ENCODE assay signal across 27 cellular contexts in the genomic region with DNA sequence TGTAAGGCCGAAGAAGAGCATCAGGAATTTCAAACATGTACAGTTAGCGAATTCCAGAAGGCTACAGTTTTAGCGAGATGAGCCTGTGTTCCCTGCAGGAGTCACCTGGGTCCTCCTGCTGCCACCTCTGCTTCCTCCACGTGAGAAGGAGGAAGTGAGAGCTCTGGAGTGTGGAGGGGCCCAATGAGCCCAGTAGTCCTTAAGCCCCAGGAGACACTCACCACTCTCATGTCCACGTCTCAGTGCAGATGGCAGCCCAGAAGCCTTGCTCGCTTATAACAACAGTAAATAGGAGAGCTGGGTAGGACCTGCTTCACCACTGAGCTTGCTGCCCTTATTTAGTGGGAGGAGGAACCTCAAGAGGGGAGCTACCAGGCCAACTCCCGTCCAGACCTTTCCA. TPM values are rescaled to one million over a fixed set of nuclear protein-coding genes. Genes with fewer than 3 reads are reported as not detected.
A peak's percentile ranks its signal among the peaks of the same experiment; 100 is the strongest.
DNase-seq lines count a peak whose midpoint lies in the region; ATAC-seq, FAIRE-seq and TF ChIP-seq lines count a peak whose summit lies in the region.
"Had no signal": no experiment of that assay in that cellular context is flagged by ENCODE, and none has a peak within 500 bp of the region (broad histone marks: within the 10 kb centered on the region; RNA-seq: fewer than 3 reads in every experiment).

No MANE protein-coding gene starts in this region.

- H3K36me3 Mint-ChIP-seq in activated B cell treated with CpG ODN at 0.5 μM for 24 hours (ENCODE audit: low read depth) (no peaks in the 10 kb centered on the region), nephron (ENCODE audit: low read depth) (no peaks in the 10 kb centered on the region)
- H3K36me3 Mint-ChIP-seq: naive thymus-derived CD8-positive, alpha-beta T cell had no signal

- 0 out of 2 replicates have a peak overlapping the region, but pooled peaks have one; percentile 0 for H3K27ac ChIP-seq in BLaER1
- H3K27ac ChIP-seq: C4-2B, dorsolateral prefrontal cortex, gastroesophageal sphincter, pancreas, right atrium auricular region, uterus had no signal

- no peaks in the 10 kb centered on the region for H3K36me3 ChIP-seq in BLaER1
- H3K36me3 ChIP-seq: gastroesophageal sphincter, pancreas, right atrium auricular region, uterus had no signal

- peaks cover 31% of the 10 kb centered on the region for H3K4me1 ChIP-seq in BLaER1
- H3K4me1 ChIP-seq: gastroesophageal sphincter, pancreas, right atrium auricular region, uterus had no signal

- no peak for FAIRE-seq in GM12891 (lab: Jason Lieb, UNC)
- FAIRE-seq: pancreas had no signal

- CTCF ChIA-PET in activated B cell treated with CpG ODN at 0.5 μM for 24 hours (lab: Charles Lee) = no interaction called here

- H3K4me1 Mint-ChIP-seq in activated B cell treated with CpG ODN at 0.5 μM for 24 hours (peaks cover 12% of the 10 kb centered on the region), nephron (peaks cover 19% of the 10 kb centered on the region)

- POLR2A ChIA-PET in activated B cell treated with CpG ODN at 0.5 μM for 24 hours (lab: Charles Lee) = no interaction called here

- no peak overlapping the region for H3K4me3 ChIP-seq in BLaER1
- H3K4me3 ChIP-seq: dorsolateral prefrontal cortex, gastroesophageal sphincter, pancreas, right atrium auricular region, uterus had no signal

- H3K27me3 ChIP-seq in BLaER1 = no peaks in the 10 kb centered on the region
- H3K27me3 ChIP-seq: dorsolateral prefrontal cortex, gastroesophageal sphincter, pancreas, right atrium auricular region, uterus had no signal

- H3K4me3 Mint-ChIP-seq in activated B cell treated with CpG ODN at 0.5 μM for 24 hours = no peak overlapping the region
- H3K4me3 Mint-ChIP-seq in nephron = no peak overlapping the region
- H3K4me3 Mint-ChIP-seq: activated T-cell treated with anti-CD3 and anti-CD28 coated beads, Interleukin-2, amount 50 U/mL, for 24 hours; HFFc6; naive thymus-derived CD8-positive, alpha-beta T cell; T-helper 2 cell treated with Interferon-gamma antibody and Interleukin-4, amounts not matched to agents 5 μg/mL and 100 μg/mL, for 36 hours had no signal

- intact Hi-C loops in activated B cell treated with CpG ODN at 0.5 μM for 24 hours (cut with micrococcal nuclease) = no loop called here

- H3K9me3 Mint-ChIP-seq in activated B cell treated with CpG ODN at 0.5 μM for 24 hours (no peaks in the 10 kb centered on the region), nephron (no peaks in the 10 kb centered on the region)
- H3K9me3 Mint-ChIP-seq: activated T-cell treated with anti-CD3 and anti-CD28 coated beads, Interleukin-2, amount 50 U/mL, for 24 hours; HFFc6; naive thymus-derived CD8-positive, alpha-beta T cell; T-helper 2 cell treated with Interferon-gamma antibody and Interleukin-4, amounts not matched to agents 5 μg/mL and 100 μg/mL, for 36 hours had no signal

- peaks cover 8% of the 10 kb centered on the region for H3K9me3 ChIP-seq in BLaER1
- H3K9me3 ChIP-seq: gastroesophageal sphincter, pancreas, right atrium auricular region, uterus had no signal

- ATAC-seq in activated B cell treated with CpG ODN at 0.5 μM for 24 hours (ENCODE audit: low read depth) (peak; percentile 31), HG02610 (IDR thresholded peaks at IDR 0.05; ENCODE audit: unreplicated experiment) (no peak), HG03135 (IDR thresholded peaks at IDR 0.05; ENCODE audit: unreplicated experiment) (no peak)
- ATAC-seq: gastroesophageal sphincter; left colon; naive thymus-derived CD8-positive, alpha-beta T cell; pancreas had no signal

- DNase-seq in GM12891 (ENCODE audit: insufficient read length, low spot score) (no peak), activated B cell treated with CpG ODN at 0.5 μM for 24 hours (no peak), NCI-H146 treated with DMSO at 0.1 percent for 48 hours (lab: John Stamatoyannopoulos, UW; ENCODE audit: unreplicated experiment) (no peak), RKO (ENCODE audit: low spot score) (no peak)
- DNase-seq: activated CD4-positive, alpha-beta T cell treated with anti-CD3 and anti-CD28 coated beads for 4 hours; activated T-cell treated with anti-CD3 and anti-CD28 coated beads, Interleukin-2, amount 50 U/mL, for 24 hours; DND-41; dorsolateral prefrontal cortex; HFFc6; hippocampal formation; left colon; midbrain; naive thymus-derived CD8-positive, alpha-beta T cell; NCI-H2081; NCI-H2227 treated with DMSO at 0.1 percent for 48 hours; OCI-M1; pancreas; stimulated activated CD4-positive, alpha-beta T cell treated with anti-CD3 and anti-CD28 coated beads, Interleukin-2, amount 100 ng/mL, for 48 hours; uterus had no signal

- H3K27ac Mint-ChIP-seq in activated B cell treated with CpG ODN at 0.5 μM for 24 hours = no peak overlapping the region
- peak overlapping the region; percentile 17 to 76 (median 35) for H3K27ac Mint-ChIP-seq in nephron
- H3K27ac Mint-ChIP-seq: activated T-cell treated with anti-CD3 and anti-CD28 coated beads, Interleukin-2, amount 50 U/mL, for 24 hours; HFFc6; naive thymus-derived CD8-positive, alpha-beta T cell; T-helper 2 cell treated with Interferon-gamma antibody and Interleukin-4, amounts not matched to agents 5 μg/mL and 100 μg/mL, for 36 hours had no signal

- TF ChIP-seq CTCF in activated B cell treated with CpG ODN at 0.5 μM for 24 hours (IDR thresholded peaks at IDR 0.05) (no peak), nephron (IDR thresholded peaks at IDR 0.05; ENCODE audit: unreplicated experiment in 3 of 3) (no peak)

- peaks cover 10% of the 10 kb centered on the region for H3K27me3 Mint-ChIP-seq in activated B cell treated with CpG ODN at 0.5 μM for 24 hours
- peaks cover 10% of the 10 kb centered on the region for H3K27me3 Mint-ChIP-seq in nephron (ENCODE audit: low read depth)

- H4K20me1 ChIP-seq in BLaER1 = no peaks in the 10 kb centered on the region

- peak overlapping the region; percentile 52 for H3K4me2 ChIP-seq in BLaER1

- no peak for TF ChIP-seq POLR2A in GM12891 (IDR thresholded peaks at IDR 0.05; ENCODE audit: low read depth, low read length)

- H3K9ac ChIP-seq in BLaER1 = no peak overlapping the region

TF ChIP-seq in GM12891, 5 proteins besides CTCF, POLR2A, EP300 and RAD21:
- TF ChIP-seq TAF1 (IDR thresholded peaks at IDR 0.05; ENCODE audit: low read depth, low read length) (no peak), POLR2AphosphoS5 (IDR thresholded peaks at IDR 0.05; ENCODE audit: low read depth, low read length) (no peak), PAX5 (IDR thresholded peaks at IDR 0.05; ENCODE audit: insufficient read depth, low read length, severe bottlenecking) (no peak), POU2F2 (IDR thresholded peaks at IDR 0.05; ENCODE audit: low read depth, low read length) (no peak), SPI1 (IDR thresholded peaks at IDR 0.05; ENCODE audit: low read depth, low read length) (peak; percentile 36; the same call in 1 of the 2 replicates)
TF ChIP-seq in GM12891: peak in this region for 1.

RNA-seq across cellular contexts. Expression of a gene that starts 44.3 kb away (rescaled TPM):
- not detected for polyA plus RNA-seq in GM12891 (2012; ENCODE audit: low read depth, missing spikeins)
- total RNA-seq in activated B cell treated with CpG ODN at 0.5 μM for 24 hours = 0.24 and 0.69 TPM in 2 replicates
- total RNA-seq: naive thymus-derived CD8-positive, alpha-beta T cell had no signal
